ENCODE assay signal across 22 cellular contexts in genomic region chr10:118481871-118482270, GRCh38.
"Had no signal": no experiment of that assay in that cellular context is flagged by ENCODE, and none has a peak within 500 bp of the region (broad histone marks: within the 10 kb centered on the region; RNA-seq: fewer than 3 reads in every experiment).

No MANE protein-coding gene starts in this region.

- H3K9ac ChIP-seq: neural progenitor cell had no signal

- H3K9me3 ChIP-seq: gastrocnemius medialis, ovary, right atrium auricular region, stomach had no signal

- H3K27ac ChIP-seq: coronary artery, dorsolateral prefrontal cortex, gastrocnemius medialis, heart right ventricle, neural progenitor cell, ovary, right atrium auricular region, stomach had no signal

- DNase-seq: dorsolateral prefrontal cortex; effector CD8-positive, alpha-beta T cell; gastrocnemius medialis; heart right ventricle; hypothalamus; kidney glomerular epithelial cell; mammary epithelial cell; naive thymus-derived CD8-positive, alpha-beta T cell; nucleus accumbens; ovary; small intestine; stimulated activated CD4-positive, alpha-beta T cell treated with anti-CD3 and anti-CD28 coated beads, Interleukin-12 subunit alpha, Interleukin-12 subunit beta, amount 100 ng/mL, for 4 hours; stimulated activated naive CD4-positive, alpha-beta T cell; stomach; substantia nigra; trophoblast cell had no signal

- FAIRE-seq: islet of Langerhans, small intestine had no signal

- H3K4me2 ChIP-seq: neural progenitor cell had no signal

- H3K27me3 ChIP-seq: gastrocnemius medialis, neural progenitor cell, ovary, right atrium auricular region had no signal

- H3K36me3 ChIP-seq: gastrocnemius medialis, heart right ventricle, neural progenitor cell, ovary, right atrium auricular region, stomach had no signal

- H3K4me3 ChIP-seq: coronary artery, dorsolateral prefrontal cortex, gastrocnemius medialis, heart right ventricle, neural progenitor cell, ovary, right atrium auricular region, stomach had no signal

- ATAC-seq: esophagus mucosa; gastrocnemius medialis; heart right ventricle; left lobe of liver; naive thymus-derived CD8-positive, alpha-beta T cell had no signal

- H2AFZ ChIP-seq: neural progenitor cell had no signal

- H3K4me1 ChIP-seq: gastrocnemius medialis, heart right ventricle, right atrium auricular region, stomach had no signal
